ENCODE assay signal across 15 cellular contexts in genomic region chr6:161443868-161444267, GRCh38.
DNase-seq lines count a peak whose midpoint lies in the region; FAIRE-seq and TF ChIP-seq lines count a peak whose summit lies in the region.
"Had no signal": no experiment of that assay in that cellular context is flagged by ENCODE, and none has a peak within 500 bp of the region (broad histone marks: within the 10 kb centered on the region; RNA-seq: fewer than 3 reads in every experiment).

No MANE protein-coding gene starts in this region.

- no peaks in the 10 kb centered on the region for H3K36me3 Mint-ChIP-seq in CD8-positive, alpha-beta memory T cell
- H3K36me3 Mint-ChIP-seq: activated naive CD4-positive, alpha-beta T cell treated with anti-CD3 and anti-CD28 coated beads, Interleukin-2, amount 50 U/mL, for 24 hours had no signal

- H3K27ac ChIP-seq in caudate nucleus (ENCODE audit: low read depth, low read length) (peak overlapping the region; percentile 17), layer of hippocampus (ENCODE audit: low read depth, low read length) (peak overlapping the region; percentile 27)
- no peak overlapping the region for H3K27ac ChIP-seq in CD8-positive, alpha-beta memory T cell (ENCODE audit: low read depth, low read length)

- no peaks in the 10 kb centered on the region for H3K36me3 ChIP-seq in CD8-positive, alpha-beta memory T cell (ENCODE audit: insufficient read depth, low read length)

- H3K4me3 ChIP-seq in CD8-positive, alpha-beta memory T cell (ENCODE audit: low read length): no peak overlapping the region

- CTCF ChIA-PET in CD8-positive, alpha-beta memory T cell (lab: Charles Lee): no interaction called here

- H3K9me3 ChIP-seq in CD8-positive, alpha-beta memory T cell (ENCODE audit: low read length): no peaks in the 10 kb centered on the region

- no peaks in the 10 kb centered on the region for H3K4me1 ChIP-seq in CD8-positive, alpha-beta memory T cell (ENCODE audit: insufficient read depth, low read length)

- H3K9me3 Mint-ChIP-seq in CD8-positive, alpha-beta memory T cell: no peaks in the 10 kb centered on the region
- H3K9me3 Mint-ChIP-seq: activated naive CD4-positive, alpha-beta T cell treated with anti-CD3 and anti-CD28 coated beads, Interleukin-2, amount 50 U/mL, for 24 hours; dendritic cell treated with granulocyte-macrophage colony-stimulating factor and Interleukin-4, amounts not matched to agents 40 ng/mL and 50 ng/mL, for 4 days had no signal

- no peak for TF ChIP-seq POLR2A in H54 (IDR thresholded peaks at IDR 0.05; ENCODE audit: low read depth, low read length)

- FAIRE-seq in H54 (lab: Jason Lieb, UNC): no peak

- H3K27ac Mint-ChIP-seq in CD8-positive, alpha-beta memory T cell: no peak overlapping the region
- H3K27ac Mint-ChIP-seq: activated naive CD4-positive, alpha-beta T cell treated with anti-CD3 and anti-CD28 coated beads, Interleukin-2, amount 50 U/mL, for 24 hours; B cell; dendritic cell treated with granulocyte-macrophage colony-stimulating factor and Interleukin-4, amounts not matched to agents 40 ng/mL and 50 ng/mL, for 4 days; naive B cell; T-helper 17 cell had no signal

- peak; percentile 49 for DNase-seq in AG20443 (ENCODE audit: low spot score)
- DNase-seq in LHCN-M2 (ENCODE audit: low read depth): peak; percentile 52
- DNase-seq in caudate nucleus (lab: John Stamatoyannopoulos, UW): peak in 28 of 61 donors; percentile 10 to 53 (median 31)
- DNase-seq in midbrain (lab: John Stamatoyannopoulos, UW): no peak
- DNase-seq in NCI-H510A treated with DMSO at 0.1 percent for 48 hours (lab: John Stamatoyannopoulos, UW): no peak
- no peak for DNase-seq in CD8-positive, alpha-beta memory T cell
- no peak for DNase-seq in H54 (ENCODE audit: insufficient read length, low spot score)
- DNase-seq: activated CD8-positive, alpha-beta memory T cell treated with anti-CD3 and anti-CD28 coated beads for 24 hours; naive B cell; NCI-H1092; T-helper 17 cell had no signal

- POLR2A ChIA-PET in CD8-positive, alpha-beta memory T cell (lab: Charles Lee): no interaction called here

- peaks cover 3 to 4% of the 10 kb centered on the region in 2 donors for H3K27me3 Mint-ChIP-seq in CD8-positive, alpha-beta memory T cell
- H3K27me3 Mint-ChIP-seq: activated naive CD4-positive, alpha-beta T cell treated with anti-CD3 and anti-CD28 coated beads, Interleukin-2, amount 50 U/mL, for 24 hours; B cell; dendritic cell treated with granulocyte-macrophage colony-stimulating factor and Interleukin-4, amounts not matched to agents 40 ng/mL and 50 ng/mL, for 4 days had no signal

- H3K4me3 Mint-ChIP-seq in CD8-positive, alpha-beta memory T cell: no peak overlapping the region
- H3K4me3 Mint-ChIP-seq: activated naive CD4-positive, alpha-beta T cell treated with anti-CD3 and anti-CD28 coated beads, Interleukin-2, amount 50 U/mL, for 24 hours; B cell; dendritic cell treated with granulocyte-macrophage colony-stimulating factor and Interleukin-4, amounts not matched to agents 40 ng/mL and 50 ng/mL, for 4 days; naive B cell had no signal

- peaks cover 0 to 4% (median 4%) of the 10 kb centered on the region in 3 donors for H3K4me1 Mint-ChIP-seq in CD8-positive, alpha-beta memory T cell
- H3K4me1 Mint-ChIP-seq: activated naive CD4-positive, alpha-beta T cell treated with anti-CD3 and anti-CD28 coated beads, Interleukin-2, amount 50 U/mL, for 24 hours; B cell; naive B cell had no signal

- no peaks in the 10 kb centered on the region for H3K27me3 ChIP-seq in layer of hippocampus (ENCODE audit: control insufficient read depth, insufficient read depth, low read length)
- H3K27me3 ChIP-seq in CD8-positive, alpha-beta memory T cell (ENCODE audit: insufficient read depth, low read length, poor library complexity, severe bottlenecking): no peaks in the 10 kb centered on the region

Comparison
In these comparisons a context has a peak if more than half of its experiments do, and no peak if none do; other contexts are left out.
1. DNase-seq: peak in AG20443 (single experiment) and LHCN-M2 (single experiment); none in midbrain (single experiment), NCI-H510A treated with DMSO at 0.1 percent for 48 hours (single experiment), CD8-positive, alpha-beta memory T cell (0 of 5) and H54 (single experiment).